In genomic region chr3:147887797-147888196, GRCh38 we compare ENCODE assay signal across 21 cellular contexts.
"Had no signal": no experiment of that assay in that cellular context is flagged by ENCODE, and none has a peak within 500 bp of the region (broad histone marks: within the 10 kb centered on the region; RNA-seq: fewer than 3 reads in every experiment).

No MANE protein-coding gene starts in this region.

- H3K9me3 ChIP-seq: SJSA1 had no signal

- H3K4me1 ChIP-seq: SJSA1 had no signal

- H3K36me3 ChIP-seq: SJSA1 had no signal

- H3K4me3 ChIP-seq: SJSA1, SK-N-MC had no signal

- H3K27me3 ChIP-seq: SJSA1 had no signal

- DNase-seq: KBM-7, MV-4-11, NCI-H1048, NCI-H1105, NCI-H1417 treated with DMSO at 0.1 percent for 48 hours, NCI-H187, NCI-H2029, NCI-H2081 treated with DMSO at 0.1 percent for 48 hours, NCI-H2171, NCI-H226, NCI-H446, NCI-H510A, NCI-H524 treated with DMSO at 0.1 percent for 48 hours, NCI-H69, NCI-H774, Right ventricle myocardium superior, RPMI8226, SIG-M5 had no signal

- H3K27ac ChIP-seq: HL-60, SJSA1, SK-N-MC had no signal
